Comparison of ENCODE assay signal across 8 cellular contexts in genomic region chr19:51687791-51688664, GRCh38. TPM values are rescaled to one million over a fixed set of nuclear protein-coding genes. Genes with fewer than 3 reads are reported as not detected.
DNase-seq lines count a peak whose midpoint lies in the region; ATAC-seq, FAIRE-seq and TF ChIP-seq lines count a peak whose summit lies in the region.

No MANE protein-coding gene starts in this region.

- intact Hi-C loops in dendritic cell treated with granulocyte-macrophage colony-stimulating factor and Interleukin-4, amounts not matched to agents 40 ng/mL and 50 ng/mL, for 4 days (cut with micrococcal nuclease), result no loop called here
- intact Hi-C loops in HepG2 (cut with micrococcal nuclease; ENCODE audit: unreplicated experiment), result no loop called here

- no peaks in the 10 kb centered on the region for H3K9me3 Mint-ChIP-seq in dendritic cell treated with granulocyte-macrophage colony-stimulating factor and Interleukin-4, amounts not matched to agents 40 ng/mL and 50 ng/mL, for 4 days

- no peaks in the 10 kb centered on the region for H3K79me2 ChIP-seq in HepG2 (ENCODE audit: insufficient read depth, low read length)

- ATAC-seq in HepG2, result peak; percentile 65

- TF ChIP-seq CTCF in HepG2 (CRISPR knock-in tag; IDR thresholded peaks at IDR 0.05), result no peak

- H3K4me3 ChIP-seq in HepG2 (replicated peaks in 1 of 3; ENCODE audit: insufficient read depth in 1 of 3, low read depth in 2 of 3, low read length in 3 of 3) (peak overlapping the region; percentile 50 to 75 (median 74)), subcutaneous abdominal adipose tissue (ENCODE audit: low read depth in 1 of 5, low read length in 5 of 5) (peak overlapping the region; percentile 67 to 91 (median 81))

- peak overlapping the region; percentile 63 for H3K4me3 Mint-ChIP-seq in dendritic cell treated with granulocyte-macrophage colony-stimulating factor and Interleukin-4, amounts not matched to agents 40 ng/mL and 50 ng/mL, for 4 days

- TF ChIP-seq EP300 in HepG2 (IDR thresholded peaks at IDR 0.05; ENCODE audit: low read depth in 2 of 2, low read length in 2 of 2) (no peak), HepG2 (CRISPR knock-in tag; IDR thresholded peaks at IDR 0.05; ENCODE audit: borderline replicate concordance) (no peak)

- no peak for FAIRE-seq in HepG2 (lab: Jason Lieb, UNC)

- POLR2A ChIA-PET in HepG2 (lab: Yijun Ruan, JAX), result interaction anchor here (1.8 kb wide), 1 partner anchor 16 kb away, joined by 9 read pairs; no protein-coding TSS in a partner anchor

- CTCF ChIA-PET in HepG2 (lab: Yijun Ruan, JAX; ENCODE audit: low intra/inter-chr PET ratio, low total read pairs), result no interaction called here

- BruUV-seq in HepG2 (replicated peaks; lab: Mats Ljungman, UMichigan), result no TSS peak

- no peak for TF ChIP-seq RAD21 in HepG2 (CRISPR knock-in tag; IDR thresholded peaks at IDR 0.05)

- H3K4me1 Mint-ChIP-seq in dendritic cell treated with granulocyte-macrophage colony-stimulating factor and Interleukin-4, amounts not matched to agents 40 ng/mL and 50 ng/mL, for 4 days (ENCODE audit: low read depth), result peaks cover 39% of the 10 kb centered on the region

- no peak for TF ChIP-seq POLR2A in HepG2 (IDR thresholded peaks at IDR 0.05; ENCODE audit: insufficient read depth in 1 of 2, low read depth in 2 of 2, low read length in 2 of 2)

- 7% methylated on average over 16 of the region's 22 CpGs for WGBS in HepG2 (ENCODE audit: low lambda C conversion rate)

- H4K20me1 ChIP-seq in HepG2 (ENCODE audit: insufficient read depth, low read length), result peaks cover 6% of the 10 kb centered on the region; the same call in 1 of the 2 replicates

- H3K9ac ChIP-seq in HepG2 (ENCODE audit: insufficient read depth, low read depth, low read length) (peak overlapping the region; percentile 39; the same call in 1 of the 2 replicates), subcutaneous abdominal adipose tissue (ENCODE audit: low read length in 5 of 5) (peak overlapping the region; percentile 72 to 83 (median 81))

- H2AFZ ChIP-seq in HepG2 (ENCODE audit: low read length), result no peak overlapping the region

- H3K27ac ChIP-seq in HepG2 (ENCODE audit: extremely low read length, insufficient read depth, low read length) (peak overlapping the region; percentile 41), subcutaneous abdominal adipose tissue (ENCODE audit: low read depth, low read length) (peak overlapping the region; percentile 90)

- no peaks in the 10 kb centered on the region for H3K36me3 Mint-ChIP-seq in dendritic cell treated with granulocyte-macrophage colony-stimulating factor and Interleukin-4, amounts not matched to agents 40 ng/mL and 50 ng/mL, for 4 days (ENCODE audit: low read depth)

- in situ Hi-C loops in HepG2 (cut with HindIII; ENCODE audit: extremely low pct_ligation_motif_present, low pct_unique_long_range_greater_than_20kb), result no loop called here

- H3K36me3 ChIP-seq in HepG2 (replicated peaks in 1 of 2; ENCODE audit: control insufficient read depth in 1 of 2, insufficient read depth in 2 of 2, low read length in 2 of 2) (no peaks in the 10 kb centered on the region), subcutaneous abdominal adipose tissue (ENCODE audit: control insufficient read depth in 5 of 5, insufficient read depth in 5 of 5, low read length in 5 of 5) (peaks cover 0 to 2% (median 0%) of the 10 kb centered on the region in 5 donors)

- H3K27ac Mint-ChIP-seq in dendritic cell treated with granulocyte-macrophage colony-stimulating factor and Interleukin-4, amounts not matched to agents 40 ng/mL and 50 ng/mL, for 4 days, result peak overlapping the region; percentile 13

- H3K9me3 ChIP-seq in HepG2 (ENCODE audit: low read length) (peaks cover 11% of the 10 kb centered on the region; the same call in 1 of the 2 replicates), subcutaneous abdominal adipose tissue (ENCODE audit: control insufficient read depth in 5 of 5, low read length in 5 of 5) (no peaks in the 10 kb centered on the region)

- H3K4me1 ChIP-seq in HepG2 (ENCODE audit: insufficient read depth, low read length) (peaks cover 23% of the 10 kb centered on the region), subcutaneous abdominal adipose tissue (ENCODE audit: control insufficient read depth in 5 of 5, insufficient read depth in 5 of 5, low read length in 5 of 5) (peaks cover 8 to 48% (median 44%) of the 10 kb centered on the region in 5 donors)

- H3K4me2 ChIP-seq in HepG2 (ENCODE audit: low read depth, low read length), result peak overlapping the region; percentile 78

- DNase-seq in NCI-H1092 treated with DMSO at 0.1 percent for 48 hours (lab: John Stamatoyannopoulos, UW) (peak; percentile 33), NCI-H1092 (lab: John Stamatoyannopoulos, UW) (no peak), RPMI7951 (ENCODE audit: low read depth) (peak; percentile 93), HepG2 (ENCODE audit: low spot score) (no peak), NCI-H1105 (lab: John Stamatoyannopoulos, UW) (no peak)
- DNase-seq in activated CD8-positive, alpha-beta memory T cell treated with anti-CD3 and anti-CD28 coated beads, Interleukin-2, amount 50 U/mL, for 4 hours, result no peak

- peaks cover 77% of the 10 kb centered on the region for H3K27me3 Mint-ChIP-seq in dendritic cell treated with granulocyte-macrophage colony-stimulating factor and Interleukin-4, amounts not matched to agents 40 ng/mL and 50 ng/mL, for 4 days

- H3K27me3 ChIP-seq in HepG2 (ENCODE audit: control insufficient read depth in 1 of 2, insufficient read depth in 2 of 2, low read length in 2 of 2) (no peaks in the 10 kb centered on the region; a peak in 1 of 5 replicates), subcutaneous abdominal adipose tissue (ENCODE audit: control insufficient read depth in 5 of 5, insufficient read depth in 4 of 5, low read length in 5 of 5) (no peaks in the 10 kb centered on the region)

RNA-seq across cellular contexts. Expression of gene SPACA6, which starts 5.1 kb away (rescaled TPM):
- total RNA-seq in RPMI7951 (2014; rRNA removed; shearing (Covaris generic)), result 13.6 and 15.4 TPM in 2 replicates
- 0.53 and 2.2 TPM in 2 replicates for total RNA-seq in HepG2 (2016; rRNA removed; fragmentation: Illumina TruSeq; extraction: Trizol)
- 1.1 and 1.9 TPM in 2 replicates for total RNA-seq in HepG2 (2016; cell fraction: cytosol; rRNA removed; fragmentation: Illumina TruSeq; extraction: Trizol; ENCODE audit: low read depth)
- total RNA-seq in HepG2 (2016; cell fraction: insoluble cytoplasmic fraction; rRNA removed; fragmentation: Illumina TruSeq; extraction: Trizol), result 2.6 TPM in 1 of 2 replicates, not detected in the other
- 0.53 and 1.2 TPM in 2 replicates for total RNA-seq in HepG2 (2016; cell fraction: membrane; rRNA removed; fragmentation: Illumina TruSeq; extraction: Trizol)
- 2.1 and 4.9 TPM in 2 replicates for total RNA-seq in HepG2 (2016; cell fraction: nucleus; rRNA removed; fragmentation: Illumina TruSeq; extraction: Trizol)
- 1.4 and 2.3 TPM in 2 replicates for polyA plus RNA-seq in HepG2 (2011; rRNA removed)
- 0.26 and 0.76 TPM in 2 replicates for polyA plus RNA-seq in HepG2 (2011; cell fraction: cytosol; rRNA removed)
- 12.4 and 14.0 TPM in 2 replicates for polyA plus RNA-seq in HepG2 (2011; cell fraction: nucleus; rRNA removed)
- polyA plus RNA-seq in HepG2 (2012), result 2.2 and 3.3 TPM in 2 replicates
- 0.78 and 0.85 TPM in 2 replicates for polyA plus RNA-seq in HepG2 (2016; cell fraction: cytosol; fragmentation: Illumina TruSeq; extraction: Trizol; ENCODE audit: low read depth)
- polyA plus RNA-seq in HepG2 (2016; cell fraction: insoluble cytoplasmic fraction; fragmentation: Illumina TruSeq; extraction: Trizol; ENCODE audit: low read depth), result 0.48 and 0.82 TPM in 2 replicates
- polyA plus RNA-seq in HepG2 (2016; cell fraction: membrane; fragmentation: Illumina TruSeq; extraction: Trizol; ENCODE audit: low read depth), result 0.42 and 1.5 TPM in 2 replicates
- polyA plus RNA-seq in HepG2 (2016; cell fraction: nucleus; fragmentation: Illumina TruSeq; extraction: Trizol; ENCODE audit: insufficient read depth, low read depth), result 9.6 and 9.8 TPM in 2 replicates
- 1.8 and 1.9 TPM in 2 replicates for polyA minus RNA-seq in HepG2 (2011; rRNA and poly(A)+ RNA removed; ENCODE audit: low replicate concordance)
- polyA minus RNA-seq in HepG2 (2011; cell fraction: cytosol; rRNA and poly(A)+ RNA removed), result not detected in 2 replicates
- polyA minus RNA-seq in HepG2 (2011; cell fraction: nucleus; rRNA and poly(A)+ RNA removed), result 6.3 and 6.8 TPM in 2 replicates

RNA-seq across cellular contexts. Expression of gene HAS1, which starts 35.8 kb away (rescaled TPM):
- 0.12 and 1.4 TPM in 2 replicates for total RNA-seq in RPMI7951 (2014; rRNA removed; shearing (Covaris generic))
- total RNA-seq in HepG2 (2016; rRNA removed; fragmentation: Illumina TruSeq; extraction: Trizol), result not detected in 2 replicates
- not detected in 2 replicates for total RNA-seq in HepG2 (2016; cell fraction: cytosol; rRNA removed; fragmentation: Illumina TruSeq; extraction: Trizol; ENCODE audit: low read depth)
- total RNA-seq in HepG2 (2016; cell fraction: insoluble cytoplasmic fraction; rRNA removed; fragmentation: Illumina TruSeq; extraction: Trizol), result not detected in 2 replicates
- not detected in 2 replicates for total RNA-seq in HepG2 (2016; cell fraction: membrane; rRNA removed; fragmentation: Illumina TruSeq; extraction: Trizol)
- total RNA-seq in HepG2 (2016; cell fraction: nucleus; rRNA removed; fragmentation: Illumina TruSeq; extraction: Trizol), result not detected in 2 replicates
- 0.12 TPM in 1 of 2 replicates, not detected in the other for polyA plus RNA-seq in HepG2 (2011; rRNA removed)
- not detected in 2 replicates for polyA plus RNA-seq in HepG2 (2011; cell fraction: cytosol; rRNA removed)
- polyA plus RNA-seq in HepG2 (2011; cell fraction: nucleus; rRNA removed), result not detected in 2 replicates
- not detected in 2 replicates for polyA plus RNA-seq in HepG2 (2012)
- polyA plus RNA-seq in HepG2 (2016; cell fraction: cytosol; fragmentation: Illumina TruSeq; extraction: Trizol; ENCODE audit: low read depth), result not detected in 2 replicates
- not detected in 2 replicates for polyA plus RNA-seq in HepG2 (2016; cell fraction: insoluble cytoplasmic fraction; fragmentation: Illumina TruSeq; extraction: Trizol; ENCODE audit: low read depth)
- not detected in 2 replicates for polyA plus RNA-seq in HepG2 (2016; cell fraction: membrane; fragmentation: Illumina TruSeq; extraction: Trizol; ENCODE audit: low read depth)
- not detected in 2 replicates for polyA plus RNA-seq in HepG2 (2016; cell fraction: nucleus; fragmentation: Illumina TruSeq; extraction: Trizol; ENCODE audit: insufficient read depth, low read depth)
- not detected in 2 replicates for polyA minus RNA-seq in HepG2 (2011; rRNA and poly(A)+ RNA removed; ENCODE audit: low replicate concordance)
- not detected in 2 replicates for polyA minus RNA-seq in HepG2 (2011; cell fraction: cytosol; rRNA and poly(A)+ RNA removed)
- not detected in 2 replicates for polyA minus RNA-seq in HepG2 (2011; cell fraction: nucleus; rRNA and poly(A)+ RNA removed)

RNA-seq across cellular contexts. Expression of gene SIGLEC14, which starts 41.4 kb away (rescaled TPM):
- total RNA-seq in RPMI7951 (2014; rRNA removed; shearing (Covaris generic)), result not detected in 2 replicates
- total RNA-seq in HepG2 (2016; rRNA removed; fragmentation: Illumina TruSeq; extraction: Trizol), result 0.09 TPM in 1 of 2 replicates, not detected in the other
- not detected in 2 replicates for total RNA-seq in HepG2 (2016; cell fraction: cytosol; rRNA removed; fragmentation: Illumina TruSeq; extraction: Trizol; ENCODE audit: low read depth)
- 0.13 TPM in 1 of 2 replicates, not detected in the other for total RNA-seq in HepG2 (2016; cell fraction: insoluble cytoplasmic fraction; rRNA removed; fragmentation: Illumina TruSeq; extraction: Trizol)
- total RNA-seq in HepG2 (2016; cell fraction: membrane; rRNA removed; fragmentation: Illumina TruSeq; extraction: Trizol), result 0.09 and 0.10 TPM in 2 replicates
- not detected in 2 replicates for total RNA-seq in HepG2 (2016; cell fraction: nucleus; rRNA removed; fragmentation: Illumina TruSeq; extraction: Trizol)
- 0.04 and 0.05 TPM in 2 replicates for polyA plus RNA-seq in HepG2 (2011; rRNA removed)
- 0.06 TPM in 1 of 2 replicates, not detected in the other for polyA plus RNA-seq in HepG2 (2011; cell fraction: cytosol; rRNA removed)
- polyA plus RNA-seq in HepG2 (2011; cell fraction: nucleus; rRNA removed), result not detected in 2 replicates
- 0.09 TPM in 1 of 2 replicates, not detected in the other for polyA plus RNA-seq in HepG2 (2012)
- polyA plus RNA-seq in HepG2 (2016; cell fraction: cytosol; fragmentation: Illumina TruSeq; extraction: Trizol; ENCODE audit: low read depth), result not detected in 2 replicates
- 0.11 and 0.14 TPM in 2 replicates for polyA plus RNA-seq in HepG2 (2016; cell fraction: insoluble cytoplasmic fraction; fragmentation: Illumina TruSeq; extraction: Trizol; ENCODE audit: low read depth)
- polyA plus RNA-seq in HepG2 (2016; cell fraction: membrane; fragmentation: Illumina TruSeq; extraction: Trizol; ENCODE audit: low read depth), result 0.11 and 0.20 TPM in 2 replicates
- 0.28 TPM in 1 of 2 replicates, not detected in the other for polyA plus RNA-seq in HepG2 (2016; cell fraction: nucleus; fragmentation: Illumina TruSeq; extraction: Trizol; ENCODE audit: insufficient read depth, low read depth)
- polyA minus RNA-seq in HepG2 (2011; rRNA and poly(A)+ RNA removed; ENCODE audit: low replicate concordance), result 0.14 TPM in 1 of 2 replicates, not detected in the other
- not detected in 2 replicates for polyA minus RNA-seq in HepG2 (2011; cell fraction: cytosol; rRNA and poly(A)+ RNA removed)
- not detected in 2 replicates for polyA minus RNA-seq in HepG2 (2011; cell fraction: nucleus; rRNA and poly(A)+ RNA removed)

RNA-seq across cellular contexts. Expression of gene SIGLEC5, which starts 57.8 kb away (rescaled TPM):
- total RNA-seq in RPMI7951 (2014; rRNA removed; shearing (Covaris generic)), result not detected in 2 replicates
- total RNA-seq in HepG2 (2016; rRNA removed; fragmentation: Illumina TruSeq; extraction: Trizol), result not detected in 2 replicates
- total RNA-seq in HepG2 (2016; cell fraction: cytosol; rRNA removed; fragmentation: Illumina TruSeq; extraction: Trizol; ENCODE audit: low read depth), result not detected in 2 replicates
- not detected in 2 replicates for total RNA-seq in HepG2 (2016; cell fraction: insoluble cytoplasmic fraction; rRNA removed; fragmentation: Illumina TruSeq; extraction: Trizol)
- total RNA-seq in HepG2 (2016; cell fraction: membrane; rRNA removed; fragmentation: Illumina TruSeq; extraction: Trizol), result not detected in 2 replicates
- total RNA-seq in HepG2 (2016; cell fraction: nucleus; rRNA removed; fragmentation: Illumina TruSeq; extraction: Trizol), result not detected in 2 replicates
- not detected in 2 replicates for polyA plus RNA-seq in HepG2 (2011; rRNA removed)
- polyA plus RNA-seq in HepG2 (2011; cell fraction: cytosol; rRNA removed), result not detected in 2 replicates
- polyA plus RNA-seq in HepG2 (2011; cell fraction: nucleus; rRNA removed), result not detected in 2 replicates
- polyA plus RNA-seq in HepG2 (2012), result not detected in 2 replicates
- polyA plus RNA-seq in HepG2 (2016; cell fraction: cytosol; fragmentation: Illumina TruSeq; extraction: Trizol; ENCODE audit: low read depth), result not detected in 2 replicates
- polyA plus RNA-seq in HepG2 (2016; cell fraction: insoluble cytoplasmic fraction; fragmentation: Illumina TruSeq; extraction: Trizol; ENCODE audit: low read depth), result not detected in 2 replicates
- polyA plus RNA-seq in HepG2 (2016; cell fraction: membrane; fragmentation: Illumina TruSeq; extraction: Trizol; ENCODE audit: low read depth), result not detected in 2 replicates
- polyA plus RNA-seq in HepG2 (2016; cell fraction: nucleus; fragmentation: Illumina TruSeq; extraction: Trizol; ENCODE audit: insufficient read depth, low read depth), result not detected in 2 replicates
- not detected in 2 replicates for polyA minus RNA-seq in HepG2 (2011; rRNA and poly(A)+ RNA removed; ENCODE audit: low replicate concordance)
- polyA minus RNA-seq in HepG2 (2011; cell fraction: cytosol; rRNA and poly(A)+ RNA removed), result not detected in 2 replicates
- polyA minus RNA-seq in HepG2 (2011; cell fraction: nucleus; rRNA and poly(A)+ RNA removed), result not detected in 2 replicates

Comparison
In these comparisons a context has a peak if more than half of its experiments do, and no peak if none do; other contexts are left out.
1. DNase-seq: peak in NCI-H1092 treated with DMSO at 0.1 percent for 48 hours (single experiment) and RPMI7951 (single experiment); none in NCI-H1092 (single experiment), HepG2 (single experiment), NCI-H1105 (single experiment) and activated CD8-positive, alpha-beta memory T cell treated with anti-CD3 and anti-CD28 coated beads, Interleukin-2, amount 50 U/mL, for 4 hours (single experiment).